In the genomic region with DNA sequence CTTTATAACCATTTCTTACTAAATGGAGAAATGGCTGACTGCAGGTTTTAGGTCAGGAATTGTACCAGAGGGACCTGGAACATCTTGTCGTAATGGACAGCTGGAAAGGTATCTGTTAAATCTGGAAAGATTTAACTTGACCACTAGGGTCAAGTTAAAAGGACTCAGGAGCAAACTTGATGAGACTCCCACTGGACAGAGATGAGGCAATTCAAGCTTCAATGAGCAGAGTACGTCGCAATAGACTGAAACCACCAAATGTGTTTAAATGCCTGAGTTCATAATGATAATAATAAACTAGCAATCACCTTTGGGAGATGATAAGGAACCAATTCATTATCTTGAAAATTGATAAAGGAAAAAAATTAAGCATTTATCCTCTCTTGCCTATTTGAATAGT, we compare ENCODE assay signal across 32 cellular contexts. TPM values are rescaled to one million over a fixed set of nuclear protein-coding genes. Genes with fewer than 3 reads are reported as not detected.
"Had no signal": no experiment of that assay in that cellular context is flagged by ENCODE, and none has a peak within 500 bp of the region (broad histone marks: within the 10 kb centered on the region; RNA-seq: fewer than 3 reads in every experiment).

No MANE protein-coding gene starts in this region.

- H3K4me3 Mint-ChIP-seq: activated T-cell treated with anti-CD3 and anti-CD28 coated beads, Interleukin-2, amount 50 U/mL, for 72 hours; mesothelial cell of epicardium; naive B cell; stimulated activated naive B cell treated with anti-CD40 and anti-IgM and Interleukin-4, amounts not matched to agents 10 μg/mL and 1 μg/mL and 100 μg/mL, for 72 hours; T-helper 1 cell treated with Interleukin-12 subunit alpha and Interleukin-12 subunit beta and Interleukin-4 antibody, amounts not matched to agents 30 μg/mL and 1 μg/mL, for 36 hours had no signal

- H3K36me3 Mint-ChIP-seq: activated naive CD4-positive, alpha-beta T cell treated with anti-CD3 and anti-CD28 coated beads, Interleukin-2, amount 50 U/mL, for 72 hours had no signal

- FAIRE-seq: colon, kidney, pancreas, TTC549 had no signal

- DNase-seq: activated CD4-positive, alpha-beta T cell treated with anti-CD3 and anti-CD28 coated beads for 4 hours; activated CD4-positive, alpha-beta T cell treated with anti-CD3 and anti-CD28 coated beads, Interleukin-2, amount 50 U/mL, for 4 hours; activated naive CD4-positive, alpha-beta T cell; activated T-cell treated with anti-CD3 and anti-CD28 coated beads for 4 hours; activated T-cell treated with anti-CD3 and anti-CD28 coated beads, Interleukin-2, amount 50 U/mL, for 72 hours; aorta; body of pancreas; effector CD8-positive, alpha-beta T cell; erythroblast; foreskin fibroblast; head of caudate nucleus; hippocampal formation; kidney; left colon; naive B cell; nucleus accumbens; pancreas; stimulated activated CD4-positive, alpha-beta T cell treated with anti-CD3 and anti-CD28 coated beads, Interleukin-15, amount 100 ng/mL, for 24 hours; stimulated activated CD4-positive, alpha-beta T cell treated with anti-CD3 and anti-CD28 coated beads, Interleukin-2, amount 100 ng/mL, for 24 hours; stimulated activated naive B cell treated with anti-CD40 and anti-IgM and Interleukin-4, amounts not matched to agents 10 μg/mL and 1 μg/mL and 100 μg/mL, for 72 hours; stomach; T-helper 9 cell; tibial artery had no signal

- H3K9me3 ChIP-seq: body of pancreas, pancreas, prostate gland, stomach, tibial artery had no signal

- H3K36me3 ChIP-seq: pancreas, prostate gland, tibial artery had no signal

- ATAC-seq: activated naive CD4-positive, alpha-beta T cell treated with anti-CD3 and anti-CD28 coated beads, Interleukin-2, amount 50 U/mL, for 72 hours; activated T-cell treated with anti-CD3 and anti-CD28 coated beads, Interleukin-2, amount 50 U/mL, for 72 hours; body of pancreas; left colon; stimulated activated naive B cell treated with anti-CD40 and anti-IgM and Interleukin-4, amounts not matched to agents 10 μg/mL and 1 μg/mL and 100 μg/mL, for 72 hours had no signal

- H3K27ac Mint-ChIP-seq: activated naive CD4-positive, alpha-beta T cell treated with anti-CD3 and anti-CD28 coated beads, Interleukin-2, amount 50 U/mL, for 72 hours; activated T-cell treated with anti-CD3 and anti-CD28 coated beads, Interleukin-2, amount 50 U/mL, for 72 hours; mesothelial cell of epicardium; T-helper 1 cell treated with Interleukin-12 subunit alpha and Interleukin-12 subunit beta and Interleukin-4 antibody, amounts not matched to agents 30 μg/mL and 1 μg/mL, for 36 hours had no signal

- H3K27me3 ChIP-seq: body of pancreas, pancreas, stomach had no signal

- H3K27me3 Mint-ChIP-seq: naive B cell; stimulated activated naive B cell treated with anti-CD40 and anti-IgM and Interleukin-4, amounts not matched to agents 10 μg/mL and 1 μg/mL and 100 μg/mL, for 72 hours had no signal

- H3K9me3 Mint-ChIP-seq: activated naive CD4-positive, alpha-beta T cell treated with anti-CD3 and anti-CD28 coated beads, Interleukin-2, amount 50 U/mL, for 72 hours; activated T-cell treated with anti-CD3 and anti-CD28 coated beads, Interleukin-2, amount 50 U/mL, for 72 hours; T-helper 1 cell treated with Interleukin-12 subunit alpha and Interleukin-12 subunit beta and Interleukin-4 antibody, amounts not matched to agents 30 μg/mL and 1 μg/mL, for 36 hours had no signal

- H3K4me1 ChIP-seq: prostate gland, tibial artery had no signal

- H3K27ac ChIP-seq: prostate gland, tibial artery, VCaP had no signal

- H3K4me3 ChIP-seq: body of pancreas, pancreas, prostate gland, stomach, tibial artery had no signal

RNA-seq across cellular contexts. Expression of a gene that starts 35.5 kb away (rescaled TPM):
- total RNA-seq: activated naive CD4-positive, alpha-beta T cell treated with anti-CD3 and anti-CD28 coated beads, Interleukin-2, amount 50 U/mL, for 72 hours; activated T-cell treated with anti-CD3 and anti-CD28 coated beads, Interleukin-2, amount 50 U/mL, for 72 hours; dermis microvascular lymphatic vessel endothelial cell had no signal
- polyA plus RNA-seq: neural cell had no signal
